In the genomic region with DNA sequence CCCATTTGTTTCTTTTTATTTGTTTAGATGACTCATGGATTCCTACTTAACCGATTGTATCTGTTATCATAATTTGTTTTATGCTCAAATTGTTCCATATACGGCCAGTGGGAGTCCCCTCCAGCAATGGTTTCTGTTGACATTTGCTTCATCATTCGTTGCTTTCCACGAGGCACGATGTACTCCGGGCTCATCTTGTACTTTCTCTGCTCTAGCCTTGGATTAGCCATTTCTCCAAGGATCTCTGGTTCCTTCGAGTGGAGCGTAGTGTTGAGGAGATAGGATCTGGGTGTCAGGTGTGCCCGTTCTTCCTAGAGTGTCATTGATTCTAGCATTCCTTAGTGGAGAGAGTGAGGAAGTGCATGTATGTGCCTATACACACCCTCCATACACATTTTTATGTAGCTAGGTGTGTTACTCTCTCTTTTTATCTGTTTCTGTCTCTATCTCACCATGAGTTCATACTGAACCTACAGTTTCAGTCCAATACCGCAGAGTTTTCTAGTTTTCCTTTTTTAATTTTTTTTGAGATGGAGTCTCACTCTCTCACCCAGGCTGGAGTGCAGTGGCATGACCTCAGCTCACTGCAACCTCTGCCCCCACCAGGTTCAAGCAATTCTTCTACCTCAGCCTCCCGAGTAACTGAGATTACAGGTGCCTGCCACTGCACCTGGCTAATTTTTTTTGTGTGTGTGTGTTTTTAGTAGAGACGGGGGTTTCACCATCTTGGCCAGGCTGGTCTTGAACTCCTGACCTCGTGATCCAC, we compare ENCODE assay signal across 21 cellular contexts. TPM values are rescaled to one million over a fixed set of nuclear protein-coding genes. Genes with fewer than 3 reads are reported as not detected.
DNase-seq lines count a peak whose midpoint lies in the region; ATAC-seq, FAIRE-seq and TF ChIP-seq lines count a peak whose summit lies in the region.
"Had no signal": no experiment of that assay in that cellular context is flagged by ENCODE, and none has a peak within 500 bp of the region (broad histone marks: within the 10 kb centered on the region; RNA-seq: fewer than 3 reads in every experiment).

No MANE protein-coding gene starts in this region.

- no peaks in the 10 kb centered on the region for H3K9me3 Mint-ChIP-seq in activated CD4-positive, alpha-beta T cell treated with anti-CD3 and anti-CD28 coated beads, Interleukin-2, amount 10 ng/mL, durations not matched to agents 24 days and 14 days
- H3K9me3 Mint-ChIP-seq: activated naive CD8-positive, alpha-beta T cell treated with anti-CD3 and anti-CD28 coated beads for 36 hours; neural progenitor cell; stimulated activated effector memory CD8-positive, alpha-beta T cell treated with anti-CD3 and anti-CD28 coated beads, Interleukin-12 subunit alpha, Interleukin-12 subunit beta, amount 100 ng/mL, for 72 hours had no signal

- H3K27me3 ChIP-seq in GM23248 (replicated peaks; ENCODE audit: insufficient read depth): no peaks in the 10 kb centered on the region
- no peaks in the 10 kb centered on the region for H3K27me3 ChIP-seq in bronchial epithelial cell (ENCODE audit: control insufficient read depth, insufficient read depth, low read length)
- H3K27me3 ChIP-seq in upper lobe of right lung: no peaks in the 10 kb centered on the region
- H3K27me3 ChIP-seq: heart left ventricle, neural progenitor cell had no signal

- peak; percentile 64 to 79; a peak in 4 of 6 replicates for ATAC-seq in A549
- no peak for ATAC-seq in upper lobe of right lung
- ATAC-seq: heart left ventricle; stimulated activated effector memory CD8-positive, alpha-beta T cell treated with anti-CD3 and anti-CD28 coated beads, Interleukin-12 subunit alpha, Interleukin-12 subunit beta, amount 100 ng/mL, for 72 hours had no signal

- H3K4me1 ChIP-seq in A549 (no peaks in the 10 kb centered on the region), GM23248 (ENCODE audit: insufficient read depth) (peaks cover 6% of the 10 kb centered on the region; the same call in 1 of the 2 replicates), upper lobe of right lung (no peaks in the 10 kb centered on the region)
- H3K4me1 ChIP-seq: neural progenitor cell had no signal

- TF ChIP-seq EP300 in A549 (IDR thresholded peaks at IDR 0.05): no peak

- H3K36me3 ChIP-seq in GM23248 (ENCODE audit: low read depth): no peaks in the 10 kb centered on the region
- H3K36me3 ChIP-seq in bronchial epithelial cell (ENCODE audit: control insufficient read depth, insufficient read depth, low read length): no peaks in the 10 kb centered on the region
- no peaks in the 10 kb centered on the region for H3K36me3 ChIP-seq in upper lobe of right lung
- H3K36me3 ChIP-seq: neural progenitor cell had no signal

- peaks cover 6% of the 10 kb centered on the region; the same call in 1 of the 2 replicates for H3F3A ChIP-seq in GM23248 (ENCODE audit: insufficient read depth)

- POLR2A ChIA-PET in A549 (lab: Yijun Ruan, JAX): no interaction called here

- H3K4me3 ChIP-seq in A549 (no peak overlapping the region), GM23248 (no peak overlapping the region), bronchial epithelial cell (ENCODE audit: low read depth, low read length) (no peak overlapping the region), coronary artery (no peak overlapping the region), upper lobe of right lung (no peak overlapping the region)
- H3K4me3 ChIP-seq: heart left ventricle, neural progenitor cell had no signal

- 26% methylated on average over 13 of the region's 13 CpGs for WGBS in A549 (ENCODE audit: missing lambda C conversion rate)
- WGBS in GM23248 (ENCODE audit: low coverage in 1 of 2, low lambda C conversion rate in 2 of 2, missing lambda C conversion rate in 2 of 2), 2 experiments: 49 to 50% methylated on average over 12 to 13 of the region's 13 CpGs

- no peak for FAIRE-seq in A549 (lab: Jason Lieb, UNC)
- FAIRE-seq in bronchial epithelial cell (lab: Jason Lieb, UNC): peak; percentile 68
- FAIRE-seq: endometrium, GM12891 had no signal

- no peaks in the 10 kb centered on the region for H3K9me3 ChIP-seq in A549
- H3K9me3 ChIP-seq in GM23248 (ENCODE audit: low read depth): no peaks in the 10 kb centered on the region
- no peaks in the 10 kb centered on the region for H3K9me3 ChIP-seq in upper lobe of right lung
- H3K9me3 ChIP-seq: heart left ventricle had no signal

- H3K9ac ChIP-seq in GM23248: no peak overlapping the region
- H3K9ac ChIP-seq: neural progenitor cell had no signal

- no peaks in the 10 kb centered on the region for H3K9me2 ChIP-seq in GM23248 (ENCODE audit: insufficient read depth)

- no peaks in the 10 kb centered on the region for H3K4me1 Mint-ChIP-seq in activated CD4-positive, alpha-beta T cell treated with anti-CD3 and anti-CD28 coated beads, Interleukin-2, amount 10 ng/mL, durations not matched to agents 24 days and 14 days
- H3K4me1 Mint-ChIP-seq: activated naive CD8-positive, alpha-beta T cell treated with anti-CD3 and anti-CD28 coated beads for 36 hours; stimulated activated effector memory CD8-positive, alpha-beta T cell treated with anti-CD3 and anti-CD28 coated beads, Interleukin-12 subunit alpha, Interleukin-12 subunit beta, amount 100 ng/mL, for 72 hours had no signal

- no peak overlapping the region for H3K4me3 Mint-ChIP-seq in activated CD4-positive, alpha-beta T cell treated with anti-CD3 and anti-CD28 coated beads, Interleukin-2, amount 10 ng/mL, durations not matched to agents 24 days and 14 days
- H3K4me3 Mint-ChIP-seq: activated naive CD8-positive, alpha-beta T cell treated with anti-CD3 and anti-CD28 coated beads for 36 hours; neural progenitor cell; stimulated activated effector memory CD8-positive, alpha-beta T cell treated with anti-CD3 and anti-CD28 coated beads, Interleukin-12 subunit alpha, Interleukin-12 subunit beta, amount 100 ng/mL, for 72 hours had no signal

- H3K36me3 Mint-ChIP-seq in activated CD4-positive, alpha-beta T cell treated with anti-CD3 and anti-CD28 coated beads, Interleukin-2, amount 10 ng/mL, durations not matched to agents 24 days and 14 days (ENCODE audit: low read depth): no peaks in the 10 kb centered on the region
- H3K36me3 Mint-ChIP-seq: activated naive CD8-positive, alpha-beta T cell treated with anti-CD3 and anti-CD28 coated beads for 36 hours; stimulated activated effector memory CD8-positive, alpha-beta T cell treated with anti-CD3 and anti-CD28 coated beads, Interleukin-12 subunit alpha, Interleukin-12 subunit beta, amount 100 ng/mL, for 72 hours had no signal

- intact Hi-C loops in activated CD4-positive, alpha-beta T cell treated with anti-CD3 and anti-CD28 coated beads, Interleukin-2, amount 10 ng/mL, durations not matched to agents 24 days and 14 days (cut with micrococcal nuclease): no loop called here
- intact Hi-C loops in upper lobe of right lung (cut with DNase I): no loop called here

- no peaks in the 10 kb centered on the region for H4K20me1 ChIP-seq in GM23248 (ENCODE audit: insufficient read depth)

- CTCF ChIA-PET in A549 (lab: Yijun Ruan, JAX): interaction anchor here (1.2 kb wide), 1 partner anchor 62 kb away, joined by 3 read pairs; no protein-coding TSS in a partner anchor

- TF ChIP-seq RAD21 in A549 (conservative IDR thresholded peaks at IDR 0.05 in 1 of 2, IDR thresholded peaks at IDR 0.05 in 1 of 2): no peak

- DNase-seq in A549 (ENCODE audit: low read depth in 1 of 2, low spot score in 1 of 2) (peak; percentile 15 to 18), GM23248 (peak; percentile 42), NCI-H69 (lab: John Stamatoyannopoulos, UW) (peak; percentile 9), bronchial epithelial cell (ENCODE audit: low read depth) (no peak), GOT3 (lab: John Stamatoyannopoulos, UW) (no peak), coronary artery (ENCODE audit: low spot score) (no peak), upper lobe of right lung (no peak)
- no peak for DNase-seq in activated CD4-positive, alpha-beta T cell treated with anti-CD3 and anti-CD28 coated beads, Interleukin-2, amount 10 ng/mL, durations not matched to agents 24 days and 14 days
- DNase-seq: activated CD4-positive, alpha-beta T cell treated with anti-CD3 and anti-CD28 coated beads for 4 hours; activated naive CD8-positive, alpha-beta T cell treated with anti-CD3 and anti-CD28 coated beads for 36 hours; H7; heart left ventricle; NCI-H1417 treated with DMSO at 0.1 percent for 48 hours; NCI-H226; NK-92 treated with Interleukin-12 subunit alpha and Interleukin-12 subunit beta, amount 100 ng/mL, for 24 hours; RPMI8226 had no signal

- H3K27me3 Mint-ChIP-seq in activated CD4-positive, alpha-beta T cell treated with anti-CD3 and anti-CD28 coated beads, Interleukin-2, amount 10 ng/mL, durations not matched to agents 24 days and 14 days: no peaks in the 10 kb centered on the region
- H3K27me3 Mint-ChIP-seq: activated naive CD8-positive, alpha-beta T cell treated with anti-CD3 and anti-CD28 coated beads for 36 hours; progenitor cell of endocrine pancreas had no signal

- 0 out of 3 replicates have a peak overlapping the region, but pooled peaks have one; percentile 29 for H3K4me2 ChIP-seq in A549
- H3K4me2 ChIP-seq in GM23248 (ENCODE audit: unreplicated experiment): no peak overlapping the region
- H3K4me2 ChIP-seq: neural progenitor cell had no signal

- no peaks in the 10 kb centered on the region for H3K79me2 ChIP-seq in GM23248 (ENCODE audit: insufficient read depth)

- H3K27ac Mint-ChIP-seq in activated CD4-positive, alpha-beta T cell treated with anti-CD3 and anti-CD28 coated beads, Interleukin-2, amount 10 ng/mL, durations not matched to agents 24 days and 14 days: no peak overlapping the region
- H3K27ac Mint-ChIP-seq: activated naive CD8-positive, alpha-beta T cell treated with anti-CD3 and anti-CD28 coated beads for 36 hours; neural progenitor cell; progenitor cell of endocrine pancreas; stimulated activated effector memory CD8-positive, alpha-beta T cell treated with anti-CD3 and anti-CD28 coated beads, Interleukin-12 subunit alpha, Interleukin-12 subunit beta, amount 100 ng/mL, for 72 hours had no signal

- no peak for TF ChIP-seq CTCF in A549 (IDR thresholded peaks at IDR 0.05)
- TF ChIP-seq CTCF in bronchial epithelial cell (IDR thresholded peaks at IDR 0.05; ENCODE audit: insufficient read depth, low read length, severe bottlenecking): no peak
- TF ChIP-seq CTCF in coronary artery (IDR thresholded peaks at IDR 0.05): no peak
- no peak for TF ChIP-seq CTCF in upper lobe of right lung (IDR thresholded peaks at IDR 0.05)

- TF ChIP-seq POLR2A in A549 (IDR thresholded peaks at IDR 0.05; ENCODE audit: low read length): no peak

- H2AFZ ChIP-seq in GM23248: no peak overlapping the region
- H2AFZ ChIP-seq: neural progenitor cell had no signal

- H3K27ac ChIP-seq in A549 (no peak overlapping the region), GM23248 (no peak overlapping the region), coronary artery (no peak overlapping the region), upper lobe of right lung (no peak overlapping the region)
- H3K27ac ChIP-seq: heart left ventricle, neural progenitor cell had no signal

- in situ Hi-C loops in GM23248 (cut with MboI): no loop called here

RNA-seq across cellular contexts. Expression of gene TECTA, which starts 31.4 kb away (rescaled TPM):
- polyA plus RNA-seq in A549 (2011; rRNA removed): 0.12 and 0.14 TPM in 2 replicates
- 0.06 and 0.08 TPM in 2 replicates for polyA plus RNA-seq in A549 (2012; cell fraction: cytosol; rRNA removed)
- 0.28 and 0.50 TPM in 2 replicates for polyA plus RNA-seq in A549 (2012; cell fraction: nucleus; rRNA removed)
- polyA plus RNA-seq in A549 (2017; fragmentation: RNase III; extraction: RNeasy Plus Mini Kit Qiagen cat#74134 plus additional on column Dnase treatment): 0.05 to 0.12 TPM (median 0.05 TPM) in 3 replicates
- polyA minus RNA-seq in A549 (2011; rRNA and poly(A)+ RNA removed): 0.12 and 0.39 TPM in 2 replicates
- under 0.01 and 1.4 TPM in 2 replicates for total RNA-seq in GM23248 (2014; rRNA removed; shearing (Covaris generic))
- 0.08 TPM in 2 replicates for polyA plus RNA-seq in GM23248 (2016; fragmentation: Nextera tagmentation; extraction: Ambion mirVana)
- total RNA-seq in bronchial epithelial cell: under 0.01 and 0.38 TPM in 2 replicates
- total RNA-seq in activated CD4-positive, alpha-beta T cell treated with anti-CD3 and anti-CD28 coated beads, Interleukin-2, amount 10 ng/mL, durations not matched to agents 24 days and 14 days: 0.09 TPM in 2 replicates
- total RNA-seq in upper lobe of right lung: 0.87 TPM

Comparison
In these comparisons a context has a peak if more than half of its experiments do, and no peak if none do; other contexts are left out.
1. DNase-seq: peak in A549 (2 of 2), GM23248 (single experiment) and NCI-H69 (single experiment); none in bronchial epithelial cell (single experiment), GOT3 (single experiment), activated CD4-positive, alpha-beta T cell treated with anti-CD3 and anti-CD28 coated beads, Interleukin-2, amount 10 ng/mL, durations not matched to agents 24 days and 14 days (single experiment), coronary artery (single experiment) and upper lobe of right lung (single experiment).